In genomic region chr18:32362484-32362883, GRCh38 we compare ENCODE assay signal across 29 cellular contexts.
DNase-seq lines count a peak whose midpoint lies in the region; ATAC-seq, FAIRE-seq and TF ChIP-seq lines count a peak whose summit lies in the region.
"Had no signal": no experiment of that assay in that cellular context is flagged by ENCODE, and none has a peak within 500 bp of the region (broad histone marks: within the 10 kb centered on the region; RNA-seq: fewer than 3 reads in every experiment).

No MANE protein-coding gene starts in this region.

- BruUV-seq in mammary epithelial cell (replicated peaks; lab: Mats Ljungman, UMichigan) = no TSS peak

- H3K4me3 ChIP-seq in mammary epithelial cell (replicated peaks in 1 of 3; ENCODE audit: insufficient read depth in 1 of 3, low read depth in 2 of 3, low read length in 3 of 3) (no peak overlapping the region), fibroblast of mammary gland (ENCODE audit: control insufficient read depth, low read depth, low read length) (no peak overlapping the region), upper lobe of right lung (no peak overlapping the region)

- in situ Hi-C loops in mammary epithelial cell (cut with MboI; ENCODE audit: low sequenced_read_pairs in 2 of 2) = no loop called here

- H3K79me2 ChIP-seq in mammary epithelial cell (ENCODE audit: insufficient read depth, low read length) = no peaks in the 10 kb centered on the region

- H3K36me3 ChIP-seq in mammary epithelial cell (ENCODE audit: insufficient read depth, low read length) = no peaks in the 10 kb centered on the region
- H3K36me3 ChIP-seq in upper lobe of right lung = no peaks in the 10 kb centered on the region

- WGBS in mammary epithelial cell (ENCODE audit: low coverage, missing lambda C conversion rate) = 0% methylated on average over 1 of the region's 1 CpG

- ATAC-seq in upper lobe of right lung = no peak
- ATAC-seq: CD8-positive, alpha-beta T cell; T-cell had no signal

- peaks cover 12% of the 10 kb centered on the region for H3K4me1 ChIP-seq in mammary epithelial cell (ENCODE audit: insufficient read depth, low read length)
- peaks cover 15% of the 10 kb centered on the region for H3K4me1 ChIP-seq in upper lobe of right lung
- H3K4me1 ChIP-seq: Caco-2 had no signal

- H3K27ac ChIP-seq in mammary epithelial cell (ENCODE audit: insufficient read depth, low read depth, low read length) (no peak overlapping the region), upper lobe of right lung (no peak overlapping the region)
- H3K27ac ChIP-seq: KMS-11 had no signal

- H3K27me3 ChIP-seq in mammary epithelial cell (ENCODE audit: insufficient read depth, low read length) (no peaks in the 10 kb centered on the region), upper lobe of right lung (no peaks in the 10 kb centered on the region)

- H3K4me2 ChIP-seq in mammary epithelial cell (ENCODE audit: insufficient read depth, low read depth, low read length) = peak overlapping the region; percentile 8
- H3K4me2 ChIP-seq: KMS-11 had no signal

- no peak for TF ChIP-seq CTCF in D721Med (IDR thresholded peaks at IDR 0.05; ENCODE audit: insufficient read depth, missing control alignments)
- no peak for TF ChIP-seq CTCF in mammary epithelial cell (conservative IDR thresholded peaks at IDR 0.05 in 1 of 2, IDR thresholded peaks at IDR 0.05 in 1 of 2; ENCODE audit: extremely low read depth in 1 of 2, insufficient read depth in 1 of 2, low read depth in 1 of 2, low read length in 2 of 2)
- no peak for TF ChIP-seq CTCF in fibroblast of mammary gland (conservative IDR thresholded peaks at IDR 0.05; ENCODE audit: control insufficient read depth, insufficient read depth, low read depth, low read length)
- no peak for TF ChIP-seq CTCF in upper lobe of right lung (IDR thresholded peaks at IDR 0.05)

- H4K20me1 ChIP-seq in mammary epithelial cell (ENCODE audit: insufficient read depth, low read length) = no peaks in the 10 kb centered on the region

- no peak for DNase-seq in D721Med (ENCODE audit: insufficient read length, low spot score)
- peak; percentile 32 to 50 for DNase-seq in NCI-H526 (lab: John Stamatoyannopoulos, UW)
- peak; percentile 90 for DNase-seq in mammary epithelial cell
- peak; percentile 64 for DNase-seq in fibroblast of mammary gland (ENCODE audit: low read depth)
- DNase-seq in upper lobe of right lung = no peak
- no peak for DNase-seq in stimulated activated CD4-positive, alpha-beta T cell treated with anti-CD3 and anti-CD28 coated beads, Interleukin-4, amount 100 ng/mL, for 4 hours
- no peak for DNase-seq in NCI-H128 (lab: John Stamatoyannopoulos, UW; ENCODE audit: unreplicated experiment)
- no peak for DNase-seq in CD1c-positive myeloid dendritic cell (ENCODE audit: extremely low spot score)
- DNase-seq: C1 segment of cervical spinal cord; Caco-2; CD8-positive, alpha-beta T cell; DMS 273 treated with DMSO at 0.1 percent for 48 hours; DMS79 treated with DMSO at 0.1 percent for 48 hours; GF-D8; H7; HFFc6; NCI-H1092 treated with DMSO at 0.1 percent for 48 hours; NCI-H1436 treated with DMSO at 0.1 percent for 48 hours; NCI-H187 treated with DMSO at 0.1 percent for 48 hours; NCI-H2171 treated with DMSO at 0.1 percent for 48 hours; NCI-H345; NCI-H510A treated with DMSO at 0.1 percent for 48 hours; NCI-H774; RPMI8226; SHP77; T-cell had no signal

- no peak overlapping the region for H2AFZ ChIP-seq in mammary epithelial cell (ENCODE audit: low read depth, low read length)

- CTCF ChIA-PET in mammary epithelial cell (lab: Charles Lee; ENCODE audit: low non-redundant PET) = no interaction called here

- dilution Hi-C loops in mammary epithelial cell (cut with HindIII; ENCODE audit: low sequenced_read_pairs) = no loop called here

- H3K9ac ChIP-seq in mammary epithelial cell (ENCODE audit: insufficient read depth, low read length) = no peak overlapping the region
- H3K9ac ChIP-seq: KMS-11 had no signal

- peak; percentile 81 for FAIRE-seq in D721Med (lab: Jason Lieb, UNC)
- FAIRE-seq: A204.1, GM12891 had no signal

- H3K9me3 ChIP-seq in mammary epithelial cell (replicated peaks; ENCODE audit: insufficient read depth, low read length) = no peaks in the 10 kb centered on the region
- no peaks in the 10 kb centered on the region for H3K9me3 ChIP-seq in upper lobe of right lung
- H3K9me3 ChIP-seq: Caco-2 had no signal

- intact Hi-C loops in mammary epithelial cell (cut with micrococcal nuclease) (no loop called here), upper lobe of right lung (cut with DNase I) (no loop called here)

Comparison
In these comparisons a context has a peak if more than half of its experiments do, and no peak if none do; other contexts are left out.
1. DNase-seq: peak in NCI-H526 (2 of 2), mammary epithelial cell (single experiment) and fibroblast of mammary gland (single experiment); none in D721Med (single experiment), upper lobe of right lung (single experiment), stimulated activated CD4-positive, alpha-beta T cell treated with anti-CD3 and anti-CD28 coated beads, Interleukin-4, amount 100 ng/mL, for 4 hours (0 of 2), NCI-H128 (single experiment) and CD1c-positive myeloid dendritic cell (single experiment).